In the genomic region with DNA sequence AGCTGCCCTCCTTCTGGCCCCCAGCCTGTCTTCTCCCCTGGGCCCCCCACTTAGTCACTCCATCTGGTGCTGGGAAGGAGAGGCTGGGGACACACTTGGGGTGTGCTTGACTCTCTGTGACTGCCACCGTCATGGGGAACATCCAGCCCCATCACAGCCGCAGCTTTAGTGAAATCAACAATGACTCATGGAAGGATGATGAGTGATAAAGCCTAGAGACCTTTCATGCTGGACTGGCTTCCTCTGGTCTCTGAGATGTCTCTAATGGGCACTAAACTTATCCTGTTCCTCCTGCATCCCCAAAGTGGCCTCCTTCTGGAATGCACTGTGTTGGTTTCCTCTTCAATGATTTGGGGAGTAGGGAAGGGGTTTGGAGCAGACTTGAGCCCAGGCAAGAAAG, we compare ENCODE assay signal across 24 cellular contexts.
"Had no signal": no experiment of that assay in that cellular context is flagged by ENCODE, and none has a peak within 500 bp of the region (broad histone marks: within the 10 kb centered on the region; RNA-seq: fewer than 3 reads in every experiment).

No MANE protein-coding gene starts in this region.

- H3K4me2 ChIP-seq: neural progenitor cell had no signal

- DNase-seq: natural killer cell; occipital lobe; ovary; psoas muscle; right cardiac atrium; right lobe of liver; sigmoid colon; small intestine; stimulated activated CD4-positive, alpha-beta T cell treated with anti-CD3 and anti-CD28 coated beads, Interleukin-15, amount 100 ng/mL, for 24 hours; stimulated activated CD4-positive, alpha-beta T cell treated with anti-CD3 and anti-CD28 coated beads, Interleukin-2, amount 100 ng/mL, for 24 hours; stimulated activated CD4-positive, alpha-beta T cell treated with anti-CD3 and anti-CD28 coated beads, Interleukin-2, amount 100 ng/mL, for 48 hours; stimulated activated CD4-positive, alpha-beta T cell treated with anti-CD3 and anti-CD28 coated beads, Interleukin-4, amount 100 ng/mL, for 24 hours; stimulated activated naive B cell treated with anti-CD40 and anti-IgM and Interleukin-4, amounts not matched to agents 10 μg/mL and 1 μg/mL and 100 μg/mL, for 72 hours; stimulated activated naive CD4-positive, alpha-beta T cell treated with Interleukin-2 at 50 U/mL for 16 hours; stomach; thyroid gland; upper lobe of left lung had no signal

- FAIRE-seq: small intestine, urothelium cell line had no signal

- H3K27ac ChIP-seq: neural progenitor cell, ovary, parathyroid adenoma, psoas muscle, right lobe of liver, sigmoid colon, stomach, thoracic aorta, thyroid gland, upper lobe of left lung, vagina had no signal

- H3K79me2 ChIP-seq: parathyroid adenoma had no signal

- H3K4me3 ChIP-seq: neural progenitor cell, ovary, psoas muscle, right lobe of liver, sigmoid colon, stomach, thoracic aorta, thyroid gland, tibial nerve, upper lobe of left lung, vagina had no signal

- H3K27me3 ChIP-seq: neural progenitor cell, ovary, right lobe of liver, thyroid gland, tibial nerve, upper lobe of left lung, vagina had no signal

- H2AFZ ChIP-seq: neural progenitor cell, parathyroid adenoma had no signal

- H3K9me3 ChIP-seq: ovary, psoas muscle, right lobe of liver, sigmoid colon, stomach, thoracic aorta, thyroid gland, tibial nerve, upper lobe of left lung, vagina had no signal

- H3K4me1 ChIP-seq: parathyroid adenoma, psoas muscle, right lobe of liver, sigmoid colon, stomach, thyroid gland, upper lobe of left lung, vagina had no signal

- H3K36me3 ChIP-seq: neural progenitor cell, ovary, right lobe of liver, sigmoid colon, stomach, thoracic aorta, thyroid gland, upper lobe of left lung, vagina had no signal

- H3K9ac ChIP-seq: neural progenitor cell, parathyroid adenoma had no signal

- ATAC-seq: natural killer cell; psoas muscle; right cardiac atrium; right lobe of liver; stimulated activated effector memory CD8-positive, alpha-beta T cell treated with anti-CD3 and anti-CD28 coated beads, Interleukin-12 subunit alpha, Interleukin-12 subunit beta, amount 100 ng/mL, for 72 hours; stimulated activated naive B cell treated with anti-CD40 and anti-IgM and Interleukin-4, amounts not matched to agents 10 μg/mL and 1 μg/mL and 100 μg/mL, for 72 hours had no signal
